Comparison of ENCODE assay signal across 21 cellular contexts in the genomic region with DNA sequence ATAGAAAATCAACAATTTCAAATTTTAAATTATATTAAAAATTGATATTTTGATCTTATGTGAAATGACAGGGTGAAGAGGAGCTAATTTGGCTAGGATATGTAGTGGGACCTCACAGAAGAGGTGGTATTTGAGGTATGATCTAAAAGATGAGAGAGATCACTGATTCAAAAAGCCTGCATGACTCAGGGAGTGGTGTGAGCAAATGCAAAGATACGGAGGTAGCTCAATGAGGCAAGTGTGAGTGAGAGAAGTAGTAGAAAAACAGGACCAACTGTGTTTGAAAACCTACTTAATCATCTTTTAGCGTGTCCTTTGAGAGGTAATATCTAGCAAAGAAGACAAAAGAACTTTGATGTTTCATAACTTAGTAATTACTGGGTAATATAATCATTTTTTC.
"Had no signal": no experiment of that assay in that cellular context is flagged by ENCODE, and none has a peak within 500 bp of the region (broad histone marks: within the 10 kb centered on the region; RNA-seq: fewer than 3 reads in every experiment).

No MANE protein-coding gene starts in this region.

- H3K4me1 Mint-ChIP-seq: naive thymus-derived CD8-positive, alpha-beta T cell; stimulated activated memory B cell treated with anti-CD40 and anti-IgM and Interleukin-4, amounts not matched to agents 10 μg/mL and 1 μg/mL and 100 μg/mL, for 72 hours had no signal

- H2AFZ ChIP-seq: hepatocyte had no signal

- H3K4me3 ChIP-seq: hepatocyte, mucosa of descending colon, psoas muscle, right lobe of liver, spleen, tibial artery, upper lobe of left lung, uterus had no signal

- ATAC-seq: left colon; mucosa of descending colon; naive thymus-derived CD8-positive, alpha-beta T cell; psoas muscle; right lobe of liver; stimulated activated memory B cell treated with anti-CD40 and anti-IgM and Interleukin-4, amounts not matched to agents 10 μg/mL and 1 μg/mL and 100 μg/mL, for 72 hours had no signal

- H3K27ac ChIP-seq: hepatocyte, neutrophil, psoas muscle, right lobe of liver, spleen, tibial artery, upper lobe of left lung, uterus had no signal

- H3K36me3 ChIP-seq: neutrophil, right lobe of liver, spleen, tibial artery, upper lobe of left lung, uterus had no signal

- H3K27me3 Mint-ChIP-seq: naive thymus-derived CD8-positive, alpha-beta T cell; stimulated activated memory B cell treated with anti-CD40 and anti-IgM and Interleukin-4, amounts not matched to agents 10 μg/mL and 1 μg/mL and 100 μg/mL, for 72 hours; stimulated activated naive CD8-positive, alpha-beta T cell treated with anti-CD3 and anti-CD28 coated beads, Interleukin-15, Interleukin-2, amounts not matched to agents 100 ng/mL and 50 ng/mL, for 24 hours had no signal

- H3K4me3 Mint-ChIP-seq: naive thymus-derived CD8-positive, alpha-beta T cell; stimulated activated memory B cell treated with anti-CD40 and anti-IgM and Interleukin-4, amounts not matched to agents 10 μg/mL and 1 μg/mL and 100 μg/mL, for 72 hours; stimulated activated naive CD8-positive, alpha-beta T cell treated with anti-CD3 and anti-CD28 coated beads, Interleukin-15, Interleukin-2, amounts not matched to agents 100 ng/mL and 50 ng/mL, for 24 hours had no signal

- DNase-seq: dermis blood vessel endothelial cell; erythroblast; foreskin melanocyte; head of caudate nucleus; left colon; mucosa of descending colon; naive thymus-derived CD8-positive, alpha-beta T cell; psoas muscle; retina; right lobe of liver; spleen; stimulated activated CD4-positive, alpha-beta T cell treated with anti-CD3 and anti-CD28 coated beads, Interleukin-15, amount 100 ng/mL, for 24 hours; stimulated activated CD4-positive, alpha-beta T cell treated with anti-CD3 and anti-CD28 coated beads, Interleukin-1b, Interleukin-23, amount 100 ng/mL, for 48 hours; stimulated activated CD4-positive, alpha-beta T cell treated with anti-CD3 and anti-CD28 coated beads, Interleukin-4, amount 100 ng/mL, for 24 hours; tibial artery; upper lobe of left lung; uterus had no signal

- H3K36me3 Mint-ChIP-seq: stimulated activated memory B cell treated with anti-CD40 and anti-IgM and Interleukin-4, amounts not matched to agents 10 μg/mL and 1 μg/mL and 100 μg/mL, for 72 hours had no signal

- H3K27me3 ChIP-seq: hepatocyte, neutrophil, right lobe of liver, spleen, tibial artery, upper lobe of left lung, uterus had no signal

- H3K4me2 ChIP-seq: hepatocyte had no signal

- H3K9me3 ChIP-seq: mucosa of descending colon, neutrophil, psoas muscle, right lobe of liver, tibial artery, upper lobe of left lung, uterus had no signal

- H3K27ac Mint-ChIP-seq: naive thymus-derived CD8-positive, alpha-beta T cell; stimulated activated memory B cell treated with anti-CD40 and anti-IgM and Interleukin-4, amounts not matched to agents 10 μg/mL and 1 μg/mL and 100 μg/mL, for 72 hours; stimulated activated naive CD8-positive, alpha-beta T cell treated with anti-CD3 and anti-CD28 coated beads, Interleukin-15, Interleukin-2, amounts not matched to agents 100 ng/mL and 50 ng/mL, for 24 hours had no signal

- H3K4me1 ChIP-seq: psoas muscle, right lobe of liver, spleen, tibial artery, upper lobe of left lung, uterus had no signal

- H3K79me2 ChIP-seq: hepatocyte had no signal
